1 cellular context compared by ENCODE assay signal in genomic region chr2:45611020-45611737, GRCh38.
A peak's percentile ranks its signal among the peaks of the same experiment; 100 is the strongest.
TF ChIP-seq lines count a peak whose summit lies in the region.

A gene with protein sequence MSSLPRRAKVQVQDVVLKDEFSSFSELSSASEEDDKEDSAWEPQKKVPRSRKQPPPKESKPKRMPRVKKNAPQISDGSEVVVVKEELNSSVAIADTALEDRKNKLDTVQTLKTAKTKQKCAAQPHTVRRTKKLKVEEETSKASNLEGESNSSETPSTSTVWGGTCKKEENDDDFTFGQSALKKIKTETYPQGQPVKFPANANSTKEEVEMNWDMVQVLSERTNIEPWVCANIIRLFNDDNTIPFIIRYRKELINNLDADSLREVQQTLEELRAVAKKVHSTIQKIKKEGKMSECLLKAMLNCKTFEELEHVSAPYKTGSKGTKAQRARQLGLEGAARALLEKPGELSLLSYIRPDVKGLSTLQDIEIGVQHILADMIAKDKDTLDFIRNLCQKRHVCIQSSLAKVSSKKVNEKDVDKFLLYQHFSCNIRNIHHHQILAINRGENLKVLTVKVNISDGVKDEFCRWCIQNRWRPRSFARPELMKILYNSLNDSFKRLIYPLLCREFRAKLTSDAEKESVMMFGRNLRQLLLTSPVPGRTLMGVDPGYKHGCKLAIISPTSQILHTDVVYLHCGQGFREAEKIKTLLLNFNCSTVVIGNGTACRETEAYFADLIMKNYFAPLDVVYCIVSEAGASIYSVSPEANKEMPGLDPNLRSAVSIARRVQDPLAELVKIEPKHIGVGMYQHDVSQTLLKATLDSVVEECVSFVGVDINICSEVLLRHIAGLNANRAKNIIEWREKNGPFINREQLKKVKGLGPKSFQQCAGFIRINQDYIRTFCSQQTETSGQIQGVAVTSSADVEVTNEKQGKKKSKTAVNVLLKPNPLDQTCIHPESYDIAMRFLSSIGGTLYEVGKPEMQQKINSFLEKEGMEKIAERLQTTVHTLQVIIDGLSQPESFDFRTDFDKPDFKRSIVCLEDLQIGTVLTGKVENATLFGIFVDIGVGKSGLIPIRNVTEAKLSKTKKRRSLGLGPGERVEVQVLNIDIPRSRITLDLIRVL (minus strand): TSS chr2:45611267. CDS start chr2:45605441, 5,826 bp downstream.

TF ChIP-seq in HepG2, 621 proteins besides CTCF, POLR2A, EP300 and RAD21 (continued from another document and continues in another):
- TF ChIP-seq KIAA2018 (CRISPR knock-in tag; IDR thresholded peaks at IDR 0.05; ENCODE audit: borderline replicate concordance), result no peak
- peak; percentile 56; the same call in 1 of the 2 replicates for TF ChIP-seq SIN3B (IDR thresholded peaks at IDR 0.05; ENCODE audit: low read length)
- TF ChIP-seq ZNF768 (CRISPR knock-in tag; IDR thresholded peaks at IDR 0.05), result peak; percentile 55; the same call in 1 of the 2 replicates
- TF ChIP-seq ZNF331 (CRISPR knock-in tag; IDR thresholded peaks at IDR 0.05), result peak; percentile 89; the same call in 1 of the 2 replicates
- TF ChIP-seq TFDP2 (CRISPR knock-in tag; IDR thresholded peaks at IDR 0.05), result peak; percentile 94
- TF ChIP-seq DNMT3B (CRISPR knock-in tag; conservative IDR thresholded peaks at IDR 0.05), result no peak
- no peak for TF ChIP-seq MAFK (conservative IDR thresholded peaks at IDR 0.05 in 1 of 2, IDR thresholded peaks at IDR 0.05 in 1 of 2; ENCODE audit: low read length in 2 of 2)
- 0 out of 2 replicates have a peak, but pooled peaks have one; percentile 40 for TF ChIP-seq NFYC (CRISPR knock-in tag; IDR thresholded peaks at IDR 0.05)
- TF ChIP-seq ZFP91 (CRISPR knock-in tag; IDR thresholded peaks at IDR 0.05; ENCODE audit: borderline replicate concordance), result peak; percentile 80; the same call in 1 of the 2 replicates
- TF ChIP-seq ZSCAN12 (CRISPR knock-in tag; IDR thresholded peaks at IDR 0.05), result no peak
- peak; percentile 23; the same call in 1 of the 2 replicates for TF ChIP-seq ZSCAN21 (CRISPR knock-in tag; IDR thresholded peaks at IDR 0.05; ENCODE audit: borderline replicate concordance)
- no peak for TF ChIP-seq ZNF496 (CRISPR knock-in tag; IDR thresholded peaks at IDR 0.05; ENCODE audit: insufficient replicate concordance)
- peak; percentile 95 for TF ChIP-seq NR2C2 (CRISPR knock-in tag; IDR thresholded peaks at IDR 0.05; ENCODE audit: borderline replicate concordance)
- no peak for TF ChIP-seq PCBP1 (IDR thresholded peaks at IDR 0.05; ENCODE audit: borderline replicate concordance, low read depth, low read length)
- no peak for TF ChIP-seq ZNF138 (CRISPR knock-in tag; IDR thresholded peaks at IDR 0.05; ENCODE audit: low read depth)
- TF ChIP-seq HDAC2 (CRISPR knock-in tag; IDR thresholded peaks at IDR 0.05), result peak; percentile 32; the same call in 1 of the 2 replicates
- no peak for TF ChIP-seq ZNF263 (CRISPR knock-in tag; IDR thresholded peaks at IDR 0.05)
- TF ChIP-seq KAT7 (CRISPR knock-in tag; IDR thresholded peaks at IDR 0.05; ENCODE audit: borderline replicate concordance), result no peak; the same call in 1 of the 2 replicates
- TF ChIP-seq ZNF337 (CRISPR knock-in tag; IDR thresholded peaks at IDR 0.05; ENCODE audit: borderline replicate concordance, low read depth), result no peak
- no peak for TF ChIP-seq CENPT (CRISPR knock-in tag; IDR thresholded peaks at IDR 0.05; ENCODE audit: low read depth)
- no peak for TF ChIP-seq ZFAT (CRISPR knock-in tag; conservative IDR thresholded peaks at IDR 0.05)
- TF ChIP-seq POLR2AphosphoS2 (IDR thresholded peaks at IDR 0.05; ENCODE audit: low read depth, low read length), result no peak
- TF ChIP-seq ZNF883 (CRISPR knock-in tag; IDR thresholded peaks at IDR 0.05; ENCODE audit: not compliant biosample characterization), result peak; percentile 20
- TF ChIP-seq NKX3-1 (CRISPR knock-in tag; IDR thresholded peaks at IDR 0.05), result no peak
- no peak for TF ChIP-seq PAF1 (CRISPR knock-in tag; IDR thresholded peaks at IDR 0.05)
- TF ChIP-seq SP5 (CRISPR knock-in tag; IDR thresholded peaks at IDR 0.05; ENCODE audit: borderline replicate concordance, low read depth), result peak; percentile 48; the same call in 1 of the 2 replicates
- TF ChIP-seq, protein P1, sequence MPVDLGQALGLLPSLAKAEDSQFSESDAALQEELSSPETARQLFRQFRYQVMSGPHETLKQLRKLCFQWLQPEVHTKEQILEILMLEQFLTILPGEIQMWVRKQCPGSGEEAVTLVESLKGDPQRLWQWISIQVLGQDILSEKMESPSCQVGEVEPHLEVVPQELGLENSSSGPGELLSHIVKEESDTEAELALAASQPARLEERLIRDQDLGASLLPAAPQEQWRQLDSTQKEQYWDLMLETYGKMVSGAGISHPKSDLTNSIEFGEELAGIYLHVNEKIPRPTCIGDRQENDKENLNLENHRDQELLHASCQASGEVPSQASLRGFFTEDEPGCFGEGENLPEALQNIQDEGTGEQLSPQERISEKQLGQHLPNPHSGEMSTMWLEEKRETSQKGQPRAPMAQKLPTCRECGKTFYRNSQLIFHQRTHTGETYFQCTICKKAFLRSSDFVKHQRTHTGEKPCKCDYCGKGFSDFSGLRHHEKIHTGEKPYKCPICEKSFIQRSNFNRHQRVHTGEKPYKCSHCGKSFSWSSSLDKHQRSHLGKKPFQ (CRISPR knock-in tag; IDR thresholded peaks at IDR 0.05; ENCODE audit: insufficient replicate concordance), result no peak
- 0 out of 2 replicates have a peak, but pooled peaks have one; percentile 9 for TF ChIP-seq ARID2 (CRISPR knock-in tag; IDR thresholded peaks at IDR 0.05; ENCODE audit: borderline replicate concordance)
- TF ChIP-seq FLYWCH1 (CRISPR knock-in tag; IDR thresholded peaks at IDR 0.05), result no peak
- no peak for TF ChIP-seq MEIS1 (CRISPR knock-in tag; IDR thresholded peaks at IDR 0.05; ENCODE audit: borderline replicate concordance)
- TF ChIP-seq ONECUT2 (CRISPR knock-in tag; IDR thresholded peaks at IDR 0.05), result no peak
- no peak for TF ChIP-seq ETV6 (CRISPR knock-in tag; conservative IDR thresholded peaks at IDR 0.05)
- no peak; the same call in 1 of the 2 replicates for TF ChIP-seq ZNF609 (CRISPR knock-in tag; IDR thresholded peaks at IDR 0.05; ENCODE audit: borderline replicate concordance)
- 0 out of 2 replicates have a peak, but pooled peaks have one; percentile 19 for TF ChIP-seq HMG20B (CRISPR knock-in tag; conservative IDR thresholded peaks at IDR 0.05)
- TF ChIP-seq REL (CRISPR knock-in tag; conservative IDR thresholded peaks at IDR 0.05), result no peak
- TF ChIP-seq CC2D1A (CRISPR knock-in tag; IDR thresholded peaks at IDR 0.05), result no peak
- TF ChIP-seq ADNP (CRISPR knock-in tag; IDR thresholded peaks at IDR 0.05), result no peak
- TF ChIP-seq HOXA3 (CRISPR knock-in tag; IDR thresholded peaks at IDR 0.05), result peak; percentile 91
